In the genomic region with DNA sequence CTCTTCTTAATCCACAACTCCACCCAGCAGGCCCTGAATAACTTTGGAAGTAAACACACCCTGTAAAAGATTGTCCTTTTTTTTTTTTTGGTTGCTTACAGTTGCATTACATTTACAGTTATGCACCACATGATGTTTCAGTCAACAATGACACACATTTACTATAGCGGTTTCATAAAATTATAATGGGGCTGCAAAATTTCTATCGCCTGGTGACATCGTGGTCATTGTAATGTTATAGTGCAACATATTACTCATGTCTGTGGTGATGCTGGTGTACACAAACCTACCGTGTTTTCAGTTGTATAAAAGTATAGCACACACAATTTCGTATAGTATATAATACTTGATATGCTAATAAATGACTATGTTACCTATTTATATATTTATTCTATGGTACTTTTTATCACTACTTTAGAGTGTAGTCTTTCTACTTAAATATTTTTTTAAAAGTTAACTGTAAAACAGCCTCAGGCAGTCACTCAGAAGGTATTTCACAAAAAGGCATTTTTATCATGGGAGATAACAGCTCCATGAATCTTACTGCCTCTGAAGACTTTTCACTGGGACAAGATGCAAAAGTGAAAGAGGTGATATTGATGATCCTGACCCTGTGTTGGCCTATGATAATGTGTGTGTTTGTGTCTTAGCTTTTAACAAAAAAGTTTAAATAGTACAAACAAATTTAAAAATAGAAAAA, we compare ENCODE assay signal across 17 cellular contexts.
"Had no signal": no experiment of that assay in that cellular context is flagged by ENCODE, and none has a peak within 500 bp of the region (broad histone marks: within the 10 kb centered on the region; RNA-seq: fewer than 3 reads in every experiment).

No MANE protein-coding gene starts in this region.

- H3K9me3 Mint-ChIP-seq: type B pancreatic cell had no signal

- H3K4me3 Mint-ChIP-seq: dendritic cell treated with granulocyte-macrophage colony-stimulating factor and Interleukin-4, amounts not matched to agents 40 ng/mL and 50 ng/mL, for 4 days; effector memory CD8-positive, alpha-beta T cell; naive thymus-derived CD8-positive, alpha-beta T cell; type B pancreatic cell had no signal

- H3K27ac Mint-ChIP-seq: dendritic cell treated with granulocyte-macrophage colony-stimulating factor and Interleukin-4, amounts not matched to agents 40 ng/mL and 50 ng/mL, for 4 days; effector memory CD8-positive, alpha-beta T cell; naive thymus-derived CD8-positive, alpha-beta T cell; type B pancreatic cell had no signal

- H3K4me1 ChIP-seq: left ventricle myocardium inferior had no signal

- H3K27me3 ChIP-seq: foreskin keratinocyte, hepatocyte had no signal

- H3K36me3 ChIP-seq: left ventricle myocardium inferior had no signal

- H2AFZ ChIP-seq: hepatocyte had no signal

- H3K27ac ChIP-seq: foreskin keratinocyte, hepatocyte, left ventricle myocardium inferior had no signal

- H3K36me3 Mint-ChIP-seq: naive thymus-derived CD8-positive, alpha-beta T cell; type B pancreatic cell had no signal

- ATAC-seq: effector memory CD8-positive, alpha-beta T cell; foreskin keratinocyte; left cardiac atrium; naive thymus-derived CD8-positive, alpha-beta T cell; right cardiac atrium had no signal

- H3K4me2 ChIP-seq: hepatocyte had no signal

- H3K79me2 ChIP-seq: hepatocyte had no signal

- H3K4me1 Mint-ChIP-seq: naive thymus-derived CD8-positive, alpha-beta T cell had no signal

- DNase-seq: effector memory CD8-positive, alpha-beta T cell; erythroblast; foreskin keratinocyte; head of caudate nucleus; kidney; left cardiac atrium; left ventricle myocardium inferior; mesendoderm; naive thymus-derived CD8-positive, alpha-beta T cell; right cardiac atrium; small intestine; stimulated activated CD4-positive, alpha-beta T cell treated with anti-CD3 and anti-CD28 coated beads, Interleukin-2, amount 100 ng/mL, for 48 hours; stimulated activated naive CD4-positive, alpha-beta T cell treated with Interleukin-2 at 50 U/mL for 16 hours had no signal

- H3K4me3 ChIP-seq: hepatocyte, left ventricle myocardium inferior, lung had no signal

- H3K27me3 Mint-ChIP-seq: dendritic cell treated with granulocyte-macrophage colony-stimulating factor and Interleukin-4, amounts not matched to agents 40 ng/mL and 50 ng/mL, for 4 days; effector memory CD8-positive, alpha-beta T cell; naive thymus-derived CD8-positive, alpha-beta T cell; type B pancreatic cell had no signal
